Comparison of ENCODE assay signal across 1 cellular context in the genomic region with DNA sequence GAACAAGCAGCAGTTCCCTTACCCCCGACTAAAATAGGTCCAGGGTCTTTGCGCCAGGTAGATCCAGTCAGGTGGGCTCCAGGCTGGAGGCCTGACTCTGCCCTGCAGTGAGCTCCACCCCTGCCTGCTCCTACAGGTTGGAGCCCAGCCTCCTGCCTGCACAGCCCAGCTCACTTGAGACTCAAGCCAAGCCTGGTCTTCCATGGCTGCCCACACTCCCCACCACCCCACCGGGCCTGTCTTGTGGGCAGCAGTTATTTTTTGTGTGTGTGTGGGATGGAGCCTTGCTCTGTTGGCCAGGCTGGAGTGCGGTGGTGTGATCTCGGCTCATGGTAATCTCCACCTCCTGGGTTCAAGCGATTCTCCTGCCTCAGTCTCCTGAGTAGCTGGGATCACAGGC.
TF ChIP-seq lines count a peak whose summit lies in the region.

No MANE protein-coding gene starts in this region.

TF ChIP-seq in H1, 55 proteins besides CTCF, POLR2A, EP300 and RAD21:
- TF ChIP-seq ZNF274 (IDR thresholded peaks at IDR 0.05; ENCODE audit: borderline replicate concordance, extremely low read depth, low read length) (no peak), BACH1 (IDR thresholded peaks at IDR 0.05; ENCODE audit: low read length) (no peak), RFX5 (IDR thresholded peaks at IDR 0.05; ENCODE audit: borderline replicate concordance, low read depth, low read length) (no peak), ASH2L (IDR thresholded peaks at IDR 0.05; ENCODE audit: low read length) (no peak), SIN3A (conservative IDR thresholded peaks at IDR 0.05 in 1 of 2, IDR thresholded peaks at IDR 0.05 in 1 of 2; ENCODE audit: low read depth in 1 of 2, low read length in 2 of 2) (no peak), CEBPB (IDR thresholded peaks at IDR 0.05; ENCODE audit: low read depth, low read length) (no peak), FOSL1 (IDR thresholded peaks at IDR 0.05; ENCODE audit: insufficient read depth, low read depth, low read length) (no peak), TAF1 (IDR thresholded peaks at IDR 0.05; ENCODE audit: low read depth, low read length) (no peak), RNF2 (IDR thresholded peaks at IDR 0.05; ENCODE audit: borderline replicate concordance, low read depth, low read length, missing control alignments, poor library complexity, severe bottlenecking) (no peak)
- TF ChIP-seq, protein P1, sequence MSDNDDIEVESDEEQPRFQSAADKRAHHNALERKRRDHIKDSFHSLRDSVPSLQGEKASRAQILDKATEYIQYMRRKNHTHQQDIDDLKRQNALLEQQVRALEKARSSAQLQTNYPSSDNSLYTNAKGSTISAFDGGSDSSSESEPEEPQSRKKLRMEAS (IDR thresholded peaks at IDR 0.05) = no peak
TF ChIP-seq in H1: peak in this region for 0.
